ENCODE assay signal across 1 cellular context in the genomic region with DNA sequence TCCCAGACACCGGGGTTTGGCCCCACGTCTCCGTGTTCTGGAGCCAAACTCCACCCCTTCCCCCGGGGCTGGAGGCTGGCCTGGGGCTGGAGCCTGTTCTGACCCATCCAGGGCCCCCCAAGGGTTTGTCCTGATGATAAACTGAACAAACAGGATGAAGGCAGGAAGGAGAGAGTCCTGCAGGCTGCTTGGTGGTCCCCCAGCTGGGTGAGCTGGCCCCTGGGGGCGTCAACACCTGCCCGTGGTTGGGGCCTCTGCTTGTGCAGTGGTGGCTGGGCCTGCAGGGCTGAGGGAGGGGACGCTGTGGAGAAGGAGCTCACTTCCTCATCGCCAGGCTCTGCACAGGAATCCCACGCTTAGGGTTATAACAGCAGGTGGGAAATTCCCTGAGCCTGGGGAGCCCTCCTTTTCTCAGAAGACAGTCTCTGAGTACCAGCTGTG.
A peak's percentile ranks its signal among the peaks of the same experiment; 100 is the strongest.
TF ChIP-seq lines count a peak whose summit lies in the region.

No MANE protein-coding gene starts in this region.

TF ChIP-seq in HepG2, 621 proteins besides CTCF, POLR2A, EP300 and RAD21 (continued from another document):
- TF ChIP-seq ZBTB39 (CRISPR knock-in tag; IDR thresholded peaks at IDR 0.05) (no peak), ZNF501 (CRISPR knock-in tag; IDR thresholded peaks at IDR 0.05) (0 out of 2 replicates have a peak, but pooled peaks have one; percentile 19)
